In the genomic region with DNA sequence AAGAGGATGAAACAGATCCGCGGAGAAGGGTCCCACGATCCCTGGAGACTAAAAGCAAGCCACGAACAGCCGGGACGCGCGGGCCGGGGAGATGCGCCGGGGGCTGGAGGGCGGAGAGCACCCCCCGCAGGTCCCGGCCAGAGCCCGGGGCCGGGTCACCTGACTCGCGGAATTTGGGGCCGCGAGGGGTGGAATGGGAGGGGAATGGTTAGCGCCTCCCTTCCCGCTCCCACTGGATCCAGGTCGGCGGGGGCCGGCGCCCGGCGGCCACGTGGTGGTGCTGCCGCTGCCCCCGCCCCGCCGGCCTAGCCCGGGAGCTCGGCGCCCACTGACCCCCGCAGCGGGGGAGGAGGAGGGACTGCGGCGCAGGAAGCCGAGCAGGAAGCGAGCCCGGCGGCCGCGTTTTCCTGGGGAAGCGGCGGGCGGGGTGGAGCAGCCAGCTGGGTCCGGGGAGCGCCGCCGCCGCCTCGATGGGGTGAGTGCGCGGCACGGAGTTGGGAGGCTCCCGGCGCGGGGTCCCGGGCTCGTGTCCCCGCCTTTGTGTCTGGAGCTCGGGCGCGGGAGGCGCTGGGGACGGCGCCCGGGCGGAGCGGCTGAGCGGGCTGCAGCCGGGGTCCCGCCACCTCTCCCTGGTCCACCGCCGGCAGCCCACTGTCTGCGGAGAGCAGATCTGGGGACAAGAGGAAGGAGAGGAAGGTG, we compare ENCODE assay signal across 8 cellular contexts. TPM values are rescaled to one million over a fixed set of nuclear protein-coding genes. Genes with fewer than 3 reads are reported as not detected.
A peak's percentile ranks its signal among the peaks of the same experiment; 100 is the strongest.
DNase-seq lines count a peak whose midpoint lies in the region; ATAC-seq lines count a peak whose summit lies in the region.

RAI14 (plus strand) TSS at position 328 of the 699 bp plus-strand sequence. CDS start 30,592 bp downstream, outside the sequence.

- no peaks in the 10 kb centered on the region for H3K4me1 ChIP-seq in mesodermal cell (ENCODE audit: control insufficient read depth, insufficient read depth, low read length, poor library complexity, severe bottlenecking)

- ATAC-seq in esophagus mucosa, result peak; percentile 83
- no peak for ATAC-seq in HG03342 (IDR thresholded peaks at IDR 0.05; ENCODE audit: unreplicated experiment)

- H3K36me3 ChIP-seq in mesodermal cell (ENCODE audit: control insufficient read depth, insufficient read depth, low read length), result peaks cover 11% of the 10 kb centered on the region

- peak within 1 kb of the TSS; percentile 91 for H3K27ac ChIP-seq in mesodermal cell (ENCODE audit: low read depth, low read length, severe bottlenecking)

- no peaks in the 10 kb centered on the region for H3K9me3 ChIP-seq in mesodermal cell (ENCODE audit: control insufficient read depth, low read length)

- WGBS in mesodermal cell (ENCODE audit: insufficient coverage in 2 of 2), 2 experiments, result 0 to 1% methylated on average over 19 to 41 of the region's 79 CpGs

- H3K4me3 ChIP-seq in mesodermal cell (ENCODE audit: extremely low read depth, insufficient read depth, low read length, poor library complexity, severe bottlenecking), result peak within 1 kb of the TSS; percentile 91

- DNase-seq in NCI-H2081 (lab: John Stamatoyannopoulos, UW) (peak; percentile 82 to 86), NCI-H2081 treated with DMSO at 0.1 percent for 48 hours (lab: John Stamatoyannopoulos, UW) (no peak), NCI-H2196 (lab: John Stamatoyannopoulos, UW; ENCODE audit: unreplicated experiment) (peak; percentile 84), stromal cell of bone marrow (ENCODE audit: low read depth) (peak; percentile 72)
- peak; percentile 22 for DNase-seq in activated T-cell treated with anti-CD3 and anti-CD28 coated beads, Interleukin-2, amount 50 U/mL, for 1 hour

RNA-seq across cellular contexts. Expression of gene RAI14, which starts in this region (rescaled TPM):
- total RNA-seq in esophagus mucosa, result 9.8 TPM
- 76.7 TPM for polyA plus RNA-seq in mesodermal cell (2013, experiment 1 of 2)
- polyA plus RNA-seq in mesodermal cell (2013, experiment 2 of 2), result 79.3 TPM
